8 cellular contexts compared by ENCODE assay signal in the genomic region with DNA sequence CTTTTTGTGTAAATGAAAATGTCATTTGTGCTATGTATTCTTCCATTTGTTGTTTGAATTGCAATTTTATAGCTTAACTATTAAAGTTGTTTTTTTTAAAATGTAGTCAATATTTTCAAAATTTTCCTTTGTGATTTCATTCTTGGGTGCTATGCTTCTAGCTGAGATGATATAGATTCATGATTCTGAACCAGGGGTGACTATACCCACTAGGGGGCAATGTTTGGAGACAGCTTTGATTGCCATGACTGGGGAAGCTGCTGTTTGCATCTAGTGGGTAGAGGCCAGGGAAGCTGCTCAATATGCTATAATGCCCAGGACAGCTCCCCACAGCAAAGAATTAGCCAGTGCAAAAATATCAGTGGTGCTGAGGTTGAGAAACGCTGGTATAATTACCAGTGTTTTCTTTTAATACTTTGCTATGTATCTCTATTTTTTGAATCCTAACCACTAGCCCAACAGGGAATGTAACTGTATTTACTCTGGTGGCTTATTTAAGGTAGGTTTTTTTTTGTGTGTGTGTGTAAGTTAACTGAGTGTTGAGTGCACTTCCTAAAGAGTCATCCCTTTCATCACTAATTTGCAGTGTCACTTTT.
DNase-seq lines count a peak whose midpoint lies in the region; ATAC-seq and TF ChIP-seq lines count a peak whose summit lies in the region.

No MANE protein-coding gene starts in this region.

- no peaks in the 10 kb centered on the region for H3K27me3 ChIP-seq in cardiac muscle cell

- H3K9me3 Mint-ChIP-seq in nephron: no peaks in the 10 kb centered on the region
- no peaks in the 10 kb centered on the region for H3K9me3 Mint-ChIP-seq in stimulated activated effector memory CD8-positive, alpha-beta T cell treated with anti-CD3 and anti-CD28 coated beads, Interleukin-12 subunit alpha, Interleukin-12 subunit beta, amount 100 ng/mL, for 72 hours

- peak; percentile 84 for TF ChIP-seq CTCF in cardiac muscle cell (IDR thresholded peaks at IDR 0.05; ENCODE audit: low read depth, low read length)
- peak; percentile 78 for TF ChIP-seq CTCF in epithelial cell of esophagus (IDR thresholded peaks at IDR 0.05; ENCODE audit: insufficient read depth, low read depth, low read length, missing control alignments)
- TF ChIP-seq CTCF in nephron (IDR thresholded peaks at IDR 0.05; ENCODE audit: unreplicated experiment in 3 of 3): peak; percentile 50 to 57 (median 50)

- no peak overlapping the region for H3K27ac ChIP-seq in cardiac muscle cell

- no peaks in the 10 kb centered on the region for H3K9me3 ChIP-seq in cardiac muscle cell (ENCODE audit: low read depth)

- peaks cover 7% of the 10 kb centered on the region for H3K36me3 ChIP-seq in cardiac muscle cell

- H3K4me3 ChIP-seq in cardiac muscle cell (no peak overlapping the region), epithelial cell of esophagus (ENCODE audit: low read length) (no peak overlapping the region)

- H3K4me1 Mint-ChIP-seq in nephron: peaks cover 8% of the 10 kb centered on the region
- no peaks in the 10 kb centered on the region for H3K4me1 Mint-ChIP-seq in stimulated activated effector memory CD8-positive, alpha-beta T cell treated with anti-CD3 and anti-CD28 coated beads, Interleukin-12 subunit alpha, Interleukin-12 subunit beta, amount 100 ng/mL, for 72 hours

- H3K27ac Mint-ChIP-seq in nephron: no peak overlapping the region
- H3K27ac Mint-ChIP-seq in stimulated activated effector memory CD8-positive, alpha-beta T cell treated with anti-CD3 and anti-CD28 coated beads, Interleukin-12 subunit alpha, Interleukin-12 subunit beta, amount 100 ng/mL, for 72 hours: no peak overlapping the region

- H3K36me3 Mint-ChIP-seq in nephron (ENCODE audit: low read depth): peaks cover 19% of the 10 kb centered on the region
- H3K36me3 Mint-ChIP-seq in stimulated activated effector memory CD8-positive, alpha-beta T cell treated with anti-CD3 and anti-CD28 coated beads, Interleukin-12 subunit alpha, Interleukin-12 subunit beta, amount 100 ng/mL, for 72 hours: no peaks in the 10 kb centered on the region

- ATAC-seq in Right ventricle myocardium inferior: no peak
- peak; percentile 59 for ATAC-seq in HG02571 (IDR thresholded peaks at IDR 0.05; ENCODE audit: unreplicated experiment)
- no peak for ATAC-seq in stimulated activated effector memory CD8-positive, alpha-beta T cell treated with anti-CD3 and anti-CD28 coated beads, Interleukin-12 subunit alpha, Interleukin-12 subunit beta, amount 100 ng/mL, for 72 hours

- DNase-seq in cardiac muscle cell (ENCODE audit: low read depth in 1 of 2, low spot score in 1 of 2) (peak; percentile 79 to 84), Right ventricle myocardium inferior (ENCODE audit: missing footprints) (no peak), NCI-H1105 treated with DMSO at 0.1 percent for 48 hours (lab: John Stamatoyannopoulos, UW) (peak; percentile 57), SK-N-DZ (ENCODE audit: low spot score) (peak; percentile 65), epithelial cell of esophagus (ENCODE audit: low read depth) (peak; percentile 79)
- DNase-seq in stimulated activated effector memory CD8-positive, alpha-beta T cell treated with anti-CD3 and anti-CD28 coated beads, Interleukin-12 subunit alpha, Interleukin-12 subunit beta, amount 100 ng/mL, for 72 hours (ENCODE audit: low spot score in 2 of 2): no peak

- H3K4me1 ChIP-seq in cardiac muscle cell (ENCODE audit: low read depth): no peaks in the 10 kb centered on the region

- intact Hi-C loops in Right ventricle myocardium inferior (cut with DNase I): loop anchor here (5.0 kb wide), 2 partner anchors 138 to 183 kb away; a partner anchor contains a TSS

- H3K4me3 Mint-ChIP-seq in nephron: no peak overlapping the region
- H3K4me3 Mint-ChIP-seq in stimulated activated effector memory CD8-positive, alpha-beta T cell treated with anti-CD3 and anti-CD28 coated beads, Interleukin-12 subunit alpha, Interleukin-12 subunit beta, amount 100 ng/mL, for 72 hours: no peak overlapping the region

- H3K27me3 Mint-ChIP-seq in nephron (ENCODE audit: low read depth): no peaks in the 10 kb centered on the region

Comparison
In these comparisons a context has a peak if more than half of its experiments do, and no peak if none do; other contexts are left out.
1. DNase-seq: peak in cardiac muscle cell (2 of 2), NCI-H1105 treated with DMSO at 0.1 percent for 48 hours (single experiment), SK-N-DZ (single experiment) and epithelial cell of esophagus (single experiment); none in Right ventricle myocardium inferior (single experiment) and stimulated activated effector memory CD8-positive, alpha-beta T cell treated with anti-CD3 and anti-CD28 coated beads, Interleukin-12 subunit alpha, Interleukin-12 subunit beta, amount 100 ng/mL, for 72 hours (0 of 2).
2. Peak in every context shown above with its lines, with median percentiles within 50 percentile points of each other: CTCF ChIP-seq.